ENCODE assay signal across 8 cellular contexts in the genomic region with DNA sequence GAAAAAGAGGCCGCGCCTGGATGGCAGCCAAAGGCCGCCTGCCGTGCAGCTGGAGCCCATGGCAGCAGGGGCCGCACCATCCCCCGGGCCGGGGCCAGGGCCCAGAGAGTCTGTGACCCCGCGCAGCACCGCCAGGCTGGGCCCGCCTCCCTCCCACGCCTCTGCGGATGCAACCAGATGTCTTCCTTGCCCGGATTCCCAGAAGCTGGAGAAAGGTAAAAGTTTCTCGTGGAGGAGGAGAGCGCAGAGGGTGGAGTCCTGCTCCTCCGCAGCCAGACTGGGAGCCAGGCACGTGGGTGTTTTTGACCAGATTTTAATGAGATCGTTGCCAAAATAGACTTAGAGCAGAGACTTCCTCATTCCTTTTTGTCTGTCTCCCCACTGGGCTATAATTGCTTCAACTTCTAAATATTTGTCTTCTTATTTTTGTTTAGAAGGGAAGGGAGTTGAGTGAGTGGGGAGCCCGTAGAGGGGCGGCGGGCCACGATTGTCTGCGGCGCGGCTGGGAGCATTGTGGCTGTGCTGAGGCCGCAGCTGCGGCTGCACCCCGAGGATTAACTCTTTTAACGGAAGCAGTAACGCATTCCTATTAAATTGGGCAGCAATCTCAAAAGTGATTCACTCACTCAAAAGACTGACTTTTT. TPM values are rescaled to one million over a fixed set of nuclear protein-coding genes. Genes with fewer than 3 reads are reported as not detected.
DNase-seq lines count a peak whose midpoint lies in the region; ATAC-seq and TF ChIP-seq lines count a peak whose summit lies in the region.

No MANE protein-coding gene starts in this region.

- 39 to 43% methylated on average over 31 of the region's 31 CpGs for WGBS in heart right ventricle, 2 donors

- no peaks in the 10 kb centered on the region for H3K27me3 ChIP-seq in H7 (ENCODE audit: control insufficient read depth, insufficient read depth, low read length)
- H3K27me3 ChIP-seq in heart right ventricle: no peaks in the 10 kb centered on the region

- TF ChIP-seq CTCF in WI38 (IDR thresholded peaks at IDR 0.05; ENCODE audit: low read depth, low read length) (no peak), heart right ventricle (IDR thresholded peaks at IDR 0.05) (peak in 1 of 9 donors; percentile 6)

- H3K4me1 ChIP-seq in heart right ventricle: peaks cover 12 to 40% (median 33%) of the 10 kb centered on the region in 9 donors

- DNase-seq in H7: peak; percentile 65
- peak; percentile 62 to 80 for DNase-seq in heart right ventricle
- peak; percentile 67 for DNase-seq in skeletal muscle cell (ENCODE audit: low read depth)
- no peak for DNase-seq in NCI-H2171 treated with DMSO at 0.1 percent for 48 hours (lab: John Stamatoyannopoulos, UW)
- DNase-seq in stimulated activated CD4-positive, alpha-beta T cell treated with anti-CD3 and anti-CD28 coated beads, Interleukin-4, amount 100 ng/mL, for 4 hours: no peak

- ATAC-seq in heart right ventricle: peak; percentile 78 to 91 (median 80)
- ATAC-seq in GM21737 (IDR thresholded peaks at IDR 0.05; ENCODE audit: unreplicated experiment): no peak
- ATAC-seq in HG02678 (IDR thresholded peaks at IDR 0.05; ENCODE audit: unreplicated experiment): no peak

- H3K36me3 ChIP-seq in H7 (replicated peaks; ENCODE audit: control insufficient read depth, insufficient read depth, low read length) (peaks cover 19% of the 10 kb centered on the region), heart right ventricle (peaks cover 0 to 93% (median 28%) of the 10 kb centered on the region in 9 donors)

- H3K4me3 ChIP-seq in H7 (ENCODE audit: insufficient read depth, low read depth, low read length) (no peak overlapping the region), WI38 (ENCODE audit: low read depth, low read length) (peak overlapping the region; percentile 43), heart right ventricle (peak overlapping the region in 9 of 10 donors; percentile 4 to 40 (median 36)), skeletal muscle cell (ENCODE audit: low read depth, low read length) (peak overlapping the region; percentile 38)

- intact Hi-C loops in heart right ventricle (cut with DNase I): loop anchor here in 3 of 10 donors (5.0 to 10.0 kb wide), 2 partner anchors 74 to 76 kb away; partner anchors contain the start of gene EFNA2 (in 3 of the 3)

- peak overlapping the region; percentile 20 to 81 (median 59) for H3K27ac ChIP-seq in heart right ventricle

- H3K9me3 ChIP-seq in heart right ventricle: no peaks in the 10 kb centered on the region

RNA-seq across cellular contexts. Expression of gene NDUFS7, which starts 22.8 kb away (rescaled TPM):
- 125 and 140 TPM in 2 replicates for total RNA-seq in H7 (2014; rRNA removed; shearing (Covaris generic))
- total RNA-seq in heart right ventricle: 100 to 1,000 TPM; 248 to 446 (median 377) TPM
- 100 to 1,000 TPM; 307 to 498 TPM for polyA plus RNA-seq in heart right ventricle

RNA-seq across cellular contexts. Expression of gene GAMT, which starts 40.4 kb away (rescaled TPM):
- total RNA-seq in H7 (2014; rRNA removed; shearing (Covaris generic)): 12.3 and 31.6 TPM in 2 replicates
- total RNA-seq in heart right ventricle: 10 to 100 TPM; 53.4 to 89.2 (median 72.1) TPM
- polyA plus RNA-seq in heart right ventricle: 100 to 1,000 TPM in 1 of 2 donors, 10 to 100 TPM in 1; 30.8 to 260 TPM

RNA-seq across cellular contexts. Expression of gene DAZAP1, which starts 46.4 kb away (rescaled TPM):
- total RNA-seq in H7 (2014; rRNA removed; shearing (Covaris generic)): 196 and 198 TPM in 2 replicates
- 100 to 1,000 TPM in 2 of 10 donors, 10 to 100 TPM in 8; 56.7 to 111 (median 73.8) TPM for total RNA-seq in heart right ventricle
- 10 to 100 TPM; 82.6 to 91.3 TPM for polyA plus RNA-seq in heart right ventricle

Comparison
In these comparisons a context has a peak if more than half of its experiments do, and no peak if none do; other contexts are left out.
1. DNase-seq: peak in H7 (single experiment), heart right ventricle (2 of 2) and skeletal muscle cell (single experiment); none in NCI-H2171 treated with DMSO at 0.1 percent for 48 hours (single experiment) and stimulated activated CD4-positive, alpha-beta T cell treated with anti-CD3 and anti-CD28 coated beads, Interleukin-4, amount 100 ng/mL, for 4 hours (0 of 2).
2. ATAC-seq: peak in heart right ventricle (8 of 8); none in GM21737 (single experiment) and HG02678 (single experiment).